7 cellular contexts compared by ENCODE assay signal in genomic region chr16:67185003-67185865, GRCh38. TPM values are rescaled to one million over a fixed set of nuclear protein-coding genes. Genes with fewer than 3 reads are reported as not detected.
DNase-seq lines count a peak whose midpoint lies in the region; ATAC-seq, FAIRE-seq and TF ChIP-seq lines count a peak whose summit lies in the region.

No MANE protein-coding gene starts in this region.

- DNase-seq in GM12891 (ENCODE audit: insufficient read length, low spot score), result no peak
- DNase-seq in MV-4-11 (lab: John Stamatoyannopoulos, UW), result peak; percentile 77
- peak; percentile 76 for DNase-seq in T1000 (lab: John Stamatoyannopoulos, UW)
- DNase-seq in astrocyte of the hippocampus (ENCODE audit: low read depth, low spot score), result peak; percentile 97
- peak; percentile 5 to 88 (median 67) for DNase-seq in hypothalamus (lab: John Stamatoyannopoulos, UW)
- DNase-seq in sciatic nerve (ENCODE audit: low spot score), result peak; percentile 97

- FAIRE-seq in GM12891 (lab: Jason Lieb, UNC), result peak; percentile 87

- TF ChIP-seq POLR2A in GM12891 (IDR thresholded peaks at IDR 0.05; ENCODE audit: low read depth, low read length), result no peak

- intact Hi-C loops in sciatic nerve (cut with DNase I), result no loop called here

- ATAC-seq in sciatic nerve (peak; percentile 65), GM19455 (IDR thresholded peaks at IDR 0.05; ENCODE audit: unreplicated experiment) (no peak)

TF ChIP-seq in GM12891, 5 proteins besides CTCF, POLR2A, EP300 and RAD21:
- TF ChIP-seq PAX5 (IDR thresholded peaks at IDR 0.05; ENCODE audit: insufficient read depth, low read length, severe bottlenecking) (peak; percentile 73), POLR2AphosphoS5 (IDR thresholded peaks at IDR 0.05; ENCODE audit: low read depth, low read length) (no peak)

RNA-seq across cellular contexts. Expression of gene MATCAP1, which starts 1.5 kb away (rescaled TPM):
- polyA plus RNA-seq in GM12891 (2012; ENCODE audit: low read depth, missing spikeins), result 19.1 TPM
- total RNA-seq in sciatic nerve, result 25.7 TPM

RNA-seq across cellular contexts. Expression of gene EXOC3L1, which starts 4.7 kb away (rescaled TPM):
- polyA plus RNA-seq in GM12891 (2012; ENCODE audit: low read depth, missing spikeins), result not detected
- 1.3 TPM for total RNA-seq in sciatic nerve

RNA-seq across cellular contexts. Expression of gene E2F4, which starts 6.7 kb away (rescaled TPM):
- polyA plus RNA-seq in GM12891 (2012; ENCODE audit: low read depth, missing spikeins), result 65.9 TPM
- 45.0 TPM for total RNA-seq in sciatic nerve

RNA-seq across cellular contexts. Expression of gene ELMO3, which starts 13.7 kb away (rescaled TPM):
- polyA plus RNA-seq in GM12891 (2012; ENCODE audit: low read depth, missing spikeins), result 1.5 TPM
- 2.0 TPM for total RNA-seq in sciatic nerve

RNA-seq across cellular contexts. Expression of gene NOL3, which starts 14.9 kb away (rescaled TPM):
- 10.3 TPM for polyA plus RNA-seq in GM12891 (2012; ENCODE audit: low read depth, missing spikeins)
- total RNA-seq in sciatic nerve, result 37.9 TPM
